Comparison of ENCODE assay signal across 9 cellular contexts in the genomic region with DNA sequence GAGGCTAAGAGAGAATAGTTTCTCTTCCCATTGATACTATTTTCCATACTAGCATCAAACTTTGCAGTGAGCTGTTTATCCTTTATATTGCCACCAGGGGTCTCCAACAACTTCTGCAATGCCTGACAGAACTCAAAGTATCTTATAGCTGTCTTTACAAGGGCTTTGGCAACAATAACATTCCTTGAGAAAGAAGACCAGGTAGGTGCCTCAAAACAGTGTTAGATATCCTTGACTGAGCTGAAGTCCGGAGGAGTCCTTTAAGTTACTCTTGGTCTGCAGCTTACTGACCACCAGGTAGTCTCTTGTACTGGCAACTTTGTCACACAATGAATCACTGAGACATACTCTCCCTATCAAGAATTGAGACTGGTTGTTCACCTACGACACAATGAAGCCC. TPM values are rescaled to one million over a fixed set of nuclear protein-coding genes. Genes with fewer than 3 reads are reported as not detected.
DNase-seq lines count a peak whose midpoint lies in the region; ATAC-seq and TF ChIP-seq lines count a peak whose summit lies in the region.
"Had no signal": no experiment of that assay in that cellular context is flagged by ENCODE, and none has a peak within 500 bp of the region (broad histone marks: within the 10 kb centered on the region; RNA-seq: fewer than 3 reads in every experiment).

No MANE protein-coding gene starts in this region.

- DNase-seq in Calu3 (peak; percentile 22), NCI-H526 (lab: John Stamatoyannopoulos, UW) (peak; percentile 26 to 67), astrocyte of the hippocampus (ENCODE audit: low read depth, low spot score) (peak; percentile 68), iris pigment epithelial cell (ENCODE audit: low read depth) (peak; percentile 68), upper lobe of right lung (no peak)
- DNase-seq in stimulated activated CD4-positive, alpha-beta T cell treated with anti-CD3 and anti-CD28 coated beads, Interleukin-4, amount 100 ng/mL, for 1 hour: no peak

- no peak overlapping the region for H3K27ac Mint-ChIP-seq in Calu3 (ENCODE audit: unreplicated experiment)
- H3K27ac Mint-ChIP-seq: activated naive CD4-positive, alpha-beta T cell treated with anti-CD3 and anti-CD28 coated beads, Interleukin-2, amount 50 U/mL, for 24 hours had no signal

- no peaks in the 10 kb centered on the region for H3K36me3 ChIP-seq in upper lobe of right lung

- H3K27me3 Mint-ChIP-seq in Calu3 (ENCODE audit: unreplicated experiment): no peaks in the 10 kb centered on the region
- H3K27me3 Mint-ChIP-seq: activated naive CD4-positive, alpha-beta T cell treated with anti-CD3 and anti-CD28 coated beads, Interleukin-2, amount 50 U/mL, for 24 hours had no signal

- no peaks in the 10 kb centered on the region for H3K4me1 ChIP-seq in upper lobe of right lung

- TF ChIP-seq CTCF in Calu3 (IDR thresholded peaks at IDR 0.05; ENCODE audit: unreplicated experiment) (peak; percentile 75), upper lobe of right lung (IDR thresholded peaks at IDR 0.05) (peak; percentile 80)

- no peaks in the 10 kb centered on the region for H3K36me3 Mint-ChIP-seq in Calu3 (ENCODE audit: insufficient read depth, unreplicated experiment)
- H3K36me3 Mint-ChIP-seq: activated naive CD4-positive, alpha-beta T cell treated with anti-CD3 and anti-CD28 coated beads, Interleukin-2, amount 50 U/mL, for 24 hours had no signal

- intact Hi-C loops in Calu3 (cut with micrococcal nuclease; ENCODE audit: unreplicated experiment) (loop anchor here (1.0 kb wide), 1 partner anchor 56 kb away; no protein-coding TSS in a partner anchor), upper lobe of right lung (cut with DNase I) (no loop called here)

- no peaks in the 10 kb centered on the region for H3K9me3 ChIP-seq in upper lobe of right lung

- no peaks in the 10 kb centered on the region for H3K4me1 Mint-ChIP-seq in Calu3 (ENCODE audit: low read depth, unreplicated experiment)

- H3K9me3 Mint-ChIP-seq in Calu3 (ENCODE audit: low read depth, unreplicated experiment): peaks cover 6% of the 10 kb centered on the region
- H3K9me3 Mint-ChIP-seq: activated naive CD4-positive, alpha-beta T cell treated with anti-CD3 and anti-CD28 coated beads, Interleukin-2, amount 50 U/mL, for 24 hours had no signal

- no TSS peak for BruUV-seq in Calu3 (replicated peaks; lab: Mats Ljungman, UMichigan)

- H3K4me3 Mint-ChIP-seq in Calu3 (ENCODE audit: low read depth, unreplicated experiment): no peak overlapping the region
- H3K4me3 Mint-ChIP-seq: activated naive CD4-positive, alpha-beta T cell treated with anti-CD3 and anti-CD28 coated beads, Interleukin-2, amount 50 U/mL, for 24 hours had no signal

- peak; percentile 73 for ATAC-seq in GM18520 (IDR thresholded peaks at IDR 0.05; ENCODE audit: unreplicated experiment)
- peak; percentile 85 for ATAC-seq in HG02981 (IDR thresholded peaks at IDR 0.05; ENCODE audit: unreplicated experiment)
- peak; percentile 85 for ATAC-seq in upper lobe of right lung

- H3K27ac ChIP-seq in upper lobe of right lung: no peak overlapping the region

- no peaks in the 10 kb centered on the region for H3K27me3 ChIP-seq in upper lobe of right lung

- CTCF ChIA-PET in Calu3 (lab: Charles Lee): interaction anchor here (0.6 to 1.6 kb wide), 15 partner anchors 10 to 411 kb away, joined by 3 to 24 read pairs (median 4); a partner anchor contains a TSS

- no peak overlapping the region for H3K4me3 ChIP-seq in upper lobe of right lung

RNA-seq across cellular contexts. Expression of a gene that starts 30.0 kb away (rescaled TPM):
- total RNA-seq in Calu3 (2022): 124 and 126 TPM in 2 replicates
- 94.0 TPM for total RNA-seq in upper lobe of right lung

Comparison
In these comparisons a context has a peak if more than half of its experiments do, and no peak if none do; other contexts are left out.
1. DNase-seq: peak in Calu3 (single experiment), NCI-H526 (2 of 2), astrocyte of the hippocampus (single experiment) and iris pigment epithelial cell (single experiment); none in upper lobe of right lung (single experiment) and stimulated activated CD4-positive, alpha-beta T cell treated with anti-CD3 and anti-CD28 coated beads, Interleukin-4, amount 100 ng/mL, for 1 hour (single experiment).
2. Peak in every context shown above with its lines, with median percentiles within 50 percentile points of each other: ATAC-seq.